14 cellular contexts compared by ENCODE assay signal in genomic region chr5:149414405-149415244, GRCh38. TPM values are rescaled to one million over a fixed set of nuclear protein-coding genes. Genes with fewer than 3 reads are reported as not detected.
A peak's percentile ranks its signal among the peaks of the same experiment; 100 is the strongest.
DNase-seq lines count a peak whose midpoint lies in the region; ATAC-seq and TF ChIP-seq lines count a peak whose summit lies in the region.
"Had no signal": no experiment of that assay in that cellular context is flagged by ENCODE, and none has a peak within 500 bp of the region (broad histone marks: within the 10 kb centered on the region; RNA-seq: fewer than 3 reads in every experiment).

No MANE protein-coding gene starts in this region.

- H3K79me1 ChIP-seq in IMR-90 (ENCODE audit: low read depth in 1 of 2, low read length in 2 of 2) (peaks cover 8 to 77% of the 10 kb centered on the region in 2 experiments), mesenchymal stem cell (replicated peaks; ENCODE audit: low read length, poor library complexity, severe bottlenecking) (peaks cover 20% of the 10 kb centered on the region)

- H3K18ac ChIP-seq in IMR-90 (ENCODE audit: low read depth, low read length) (peak overlapping the region; percentile 26), mesenchymal stem cell (ENCODE audit: low read depth in 1 of 2, low read length in 2 of 2) (peak overlapping the region; percentile 15 to 95)

- H3K9ac ChIP-seq in IMR-90 (ENCODE audit: low read depth, low read length) (peak overlapping the region; percentile 25), mesenchymal stem cell (ENCODE audit: low read length) (no peak overlapping the region)

- ATAC-seq in IMR-90 (ENCODE audit: low read depth) (peak; percentile 7), HG02870 (IDR thresholded peaks at IDR 0.05; ENCODE audit: unreplicated experiment) (no peak), GM21390 (IDR thresholded peaks at IDR 0.05; ENCODE audit: unreplicated experiment) (no peak), HG02973 (IDR thresholded peaks at IDR 0.05; ENCODE audit: unreplicated experiment) (no peak)
- ATAC-seq: natural killer cell; stimulated activated naive B cell treated with anti-CD40 and anti-IgM and Interleukin-4, amounts not matched to agents 10 μg/mL and 1 μg/mL and 100 μg/mL, for 72 hours had no signal

- peak overlapping the region; percentile 57; the same call in 1 of the 2 replicates for H3K56ac ChIP-seq in IMR-90 (ENCODE audit: extremely low read depth, insufficient read depth, low read length)

- peak overlapping the region; percentile 26 for H4K5ac ChIP-seq in IMR-90 (ENCODE audit: low read depth, low read length)

- no peak for TF ChIP-seq EP300 in esophagus muscularis mucosa (IDR thresholded peaks at IDR 0.05)

- H3K14ac ChIP-seq in IMR-90 (replicated peaks; ENCODE audit: low read depth, low read length): peak overlapping the region; percentile 73
- H3K14ac ChIP-seq in mesenchymal stem cell (ENCODE audit: low read length in 2 of 2): peak overlapping the region in 1 of 2 experiments; percentile 73

- dilution Hi-C loops in IMR-90 (cut with HindIII; ENCODE audit: low sequenced_read_pairs, unreplicated experiment): no loop called here

- peaks cover 79% of the 10 kb centered on the region for H3K36me3 ChIP-seq in IMR-90 (ENCODE audit: control insufficient read depth, insufficient read depth, low read length)
- peaks cover 0 to 99% (median 80%) of the 10 kb centered on the region in 4 donors for H3K36me3 ChIP-seq in esophagus muscularis mucosa
- peaks cover 0 to 30% of the 10 kb centered on the region in 2 experiments for H3K36me3 ChIP-seq in mesenchymal stem cell (ENCODE audit: control insufficient read depth in 1 of 2, insufficient read depth in 2 of 2, low read depth in 1 of 2, low read length in 2 of 2)
- H3K36me3 ChIP-seq in testis (ENCODE audit: low read depth, missing control alignments): no peaks in the 10 kb centered on the region

- TF ChIP-seq CTCF in IMR-90 (conservative IDR thresholded peaks at IDR 0.05; ENCODE audit: low read depth, low read length) (no peak), esophagus muscularis mucosa (IDR thresholded peaks at IDR 0.05) (no peak), testis (IDR thresholded peaks at IDR 0.05) (no peak)

- peak overlapping the region; percentile 88 for H3K27ac ChIP-seq in IMR-90 (ENCODE audit: insufficient read depth, low read length)
- peak overlapping the region; percentile 94 to 98 (median 96) for H3K27ac ChIP-seq in esophagus muscularis mucosa (replicated peaks in 1 of 4)
- peak overlapping the region; percentile 93 for H3K27ac ChIP-seq in mesenchymal stem cell (ENCODE audit: low read length, poor library complexity, severe bottlenecking)
- H3K27ac ChIP-seq in testis: peak overlapping the region; percentile 48 to 95
- H3K27ac ChIP-seq: PC-9 had no signal

- H3K9me1 ChIP-seq in IMR-90 (ENCODE audit: insufficient read depth, low read length): peaks cover 29% of the 10 kb centered on the region

- peak overlapping the region; percentile 87 for H3K4ac ChIP-seq in IMR-90 (ENCODE audit: low read depth, low read length)
- H3K4ac ChIP-seq in mesenchymal stem cell (ENCODE audit: low read depth in 1 of 2, low read length in 2 of 2): peak overlapping the region; percentile 42 to 93

- no peak; the same call in none of the 2 replicates for TF ChIP-seq POLR2A in IMR-90 (IDR thresholded peaks at IDR 0.05; ENCODE audit: low read depth, low read length)
- no peak for TF ChIP-seq POLR2A in esophagus muscularis mucosa (IDR thresholded peaks at IDR 0.05; ENCODE audit: low read depth)
- TF ChIP-seq POLR2A in testis (IDR thresholded peaks at IDR 0.05): no peak

- H2AK9ac ChIP-seq in IMR-90 (replicated peaks; ENCODE audit: low read depth, low read length, poor library complexity): peak overlapping the region; percentile 86

- peak overlapping the region; percentile 18 for H3K4me2 ChIP-seq in IMR-90 (ENCODE audit: low read depth, low read length)
- no peak overlapping the region for H3K4me2 ChIP-seq in mesenchymal stem cell (ENCODE audit: low read length, poor library complexity, severe bottlenecking)
- H3K4me2 ChIP-seq: PC-9 had no signal

- H4K91ac ChIP-seq in IMR-90 (ENCODE audit: insufficient read depth, low read depth, low read length) (peak overlapping the region; percentile 59), mesenchymal stem cell (ENCODE audit: low read length) (peak overlapping the region; percentile 97)

- peak overlapping the region; percentile 1; the same call in 1 of the 3 replicates for H2BK15ac ChIP-seq in IMR-90 (ENCODE audit: low read depth, low read length)
- peak overlapping the region; percentile 36 for H2BK15ac ChIP-seq in mesenchymal stem cell (ENCODE audit: low read depth, poor library complexity, severe bottlenecking)

- H4K8ac ChIP-seq in IMR-90 (ENCODE audit: low read depth in 2 of 2, low read length in 2 of 2) (peak overlapping the region; percentile 21 to 69; a peak in 3 of 4 replicates), mesenchymal stem cell (ENCODE audit: low read length) (peak overlapping the region; percentile 96)

- H2BK5ac ChIP-seq in IMR-90 (ENCODE audit: low read depth, low read length, poor library complexity, severe bottlenecking) (peak overlapping the region; percentile 75), mesenchymal stem cell (ENCODE audit: low read depth, low read length, poor library complexity, severe bottlenecking) (peak overlapping the region; percentile 51)

- peak overlapping the region; percentile 29 for H2AFZ ChIP-seq in IMR-90 (replicated peaks; ENCODE audit: low read length, poor library complexity)
- no peak overlapping the region for H2AFZ ChIP-seq in mesenchymal stem cell (ENCODE audit: low read depth, low read length)
- H2AFZ ChIP-seq: PC-9 had no signal

- in situ Hi-C loops in IMR-90 (cut with MboI; ENCODE audit: low sequenced_read_pairs): no loop called here

- 20% methylated on average over 1 of the region's 9 CpGs; no CpG with 5 or more reads in 1 of the 2 experiments for WGBS in IMR-90 (ENCODE audit: extremely low coverage in 2 of 2, insufficient read length in 1 of 2), 2 experiments
- WGBS in esophagus muscularis mucosa: 30% methylated on average over 9 of the region's 9 CpGs
- WGBS in mesenchymal stem cell: 36% methylated on average over 6 of the region's 9 CpGs
- 46 to 57% methylated on average over 8 to 9 of the region's 9 CpGs for WGBS in testis, 2 donors

- H3K4me3 ChIP-seq in IMR-90 (ENCODE audit: insufficient read depth, low read depth, low read length) (no peak overlapping the region), esophagus muscularis mucosa (peak overlapping the region; percentile 62 to 77 (median 68)), mesenchymal stem cell (ENCODE audit: insufficient read depth in 1 of 2, low read depth in 1 of 2, low read length in 2 of 2) (peak overlapping the region in 1 of 2 experiments; percentile 16), testis (no peak overlapping the region)
- H3K4me3 ChIP-seq: PC-9 had no signal

- CTCF ChIA-PET in IMR-90 (lab: Yijun Ruan, JAX): interaction anchor here (0.5 to 0.7 kb wide), 3 partner anchors 9 to 1961 kb away, joined by 3 to 7 read pairs (median 6); no protein-coding TSS in a partner anchor

- intact Hi-C loops in IMR-90 (cut with micrococcal nuclease) (no loop called here), esophagus muscularis mucosa (cut with DNase I) (no loop called here), testis (cut with DNase I; ENCODE audit: low total_unique reads) (loop anchor here (5.0 kb wide), 1 partner anchor 32 kb away; no protein-coding TSS in a partner anchor)

- no TSS peak for BruUV-seq in IMR-90 (replicated peaks; lab: Mats Ljungman, UMichigan)

- peaks cover 89% of the 10 kb centered on the region for H4K20me1 ChIP-seq in IMR-90 (ENCODE audit: insufficient read depth, low read length)

- H3K23ac ChIP-seq in IMR-90 (ENCODE audit: low read depth, low read length): peak overlapping the region; percentile 64
- H3K23ac ChIP-seq in mesenchymal stem cell (ENCODE audit: low read length in 2 of 2): peak overlapping the region in 1 of 2 experiments; percentile 9

- H3K9me3 ChIP-seq in IMR-90 (ENCODE audit: control insufficient read depth, insufficient read depth, low read length): no peaks in the 10 kb centered on the region
- H3K9me3 ChIP-seq in esophagus muscularis mucosa: no peaks in the 10 kb centered on the region
- H3K9me3 ChIP-seq in mesenchymal stem cell (ENCODE audit: control insufficient read depth, low read length): no peaks in the 10 kb centered on the region
- no peaks in the 10 kb centered on the region for H3K9me3 ChIP-seq in testis

- H2AK5ac ChIP-seq in IMR-90 (ENCODE audit: low read depth, low read length) (peak overlapping the region; percentile 59), mesenchymal stem cell (ENCODE audit: low read length, severe bottlenecking) (peak overlapping the region; percentile 19)

- TF ChIP-seq RAD21 in IMR-90 (IDR thresholded peaks at IDR 0.05; ENCODE audit: low read length): no peak; the same call in 1 of the 2 replicates

- H3K4me1 ChIP-seq in IMR-90 (ENCODE audit: control insufficient read depth, insufficient read depth, low read length) (peaks cover 66% of the 10 kb centered on the region), esophagus muscularis mucosa (peaks cover 40 to 80% (median 74%) of the 10 kb centered on the region in 4 donors), mesenchymal stem cell (ENCODE audit: control insufficient read depth, insufficient read depth, low read depth, low read length) (peaks cover 55% of the 10 kb centered on the region), testis (peaks cover 36% of the 10 kb centered on the region)

- peak overlapping the region; percentile 74 for H2BK120ac ChIP-seq in IMR-90 (ENCODE audit: low read depth, low read length)
- H2BK120ac ChIP-seq in mesenchymal stem cell (ENCODE audit: low read depth, low read length): peak overlapping the region; percentile 94

- peak overlapping the region; percentile 82 to 96 for H2BK12ac ChIP-seq in mesenchymal stem cell (ENCODE audit: low read length in 2 of 2)

- POLR2A ChIA-PET in IMR-90 (lab: Charles Lee; ENCODE audit: unreplicated experiment): interaction anchor here (0.6 to 5.1 kb wide), 3 partner anchors 9 to 204 kb away, joined by 3 to 22 read pairs (median 5); no protein-coding TSS in a partner anchor

- DNase-seq in IMR-90 (peak; percentile 79), esophagus muscularis mucosa (ENCODE audit: extremely low spot score) (no peak), mesenchymal stem cell (peak; percentile 89), testis (no peak)
- no peak for DNase-seq in activated effector memory CD4-positive, alpha-beta T cell treated with Interleukin-2 at 50 U/mL for 16 hours
- DNase-seq: activated T-cell treated with anti-CD3 and anti-CD28 coated beads, Interleukin-2, amount 50 U/mL, for 48 hours; KG1; natural killer cell; NCI-H2171; PC-9; stimulated activated naive B cell treated with anti-CD40 and anti-IgM and Interleukin-4, amounts not matched to agents 10 μg/mL and 1 μg/mL and 100 μg/mL, for 72 hours had no signal

- peak overlapping the region; percentile 75 for H2BK20ac ChIP-seq in IMR-90 (ENCODE audit: low read depth, low read length)

- H3K27me3 ChIP-seq in IMR-90 (ENCODE audit: control insufficient read depth, insufficient read depth, low read length) (no peaks in the 10 kb centered on the region), esophagus muscularis mucosa (no peaks in the 10 kb centered on the region), mesenchymal stem cell (ENCODE audit: control insufficient read depth in 1 of 2, insufficient read depth in 1 of 2, low read length in 2 of 2) (no peaks in the 10 kb centered on the region), testis (no peaks in the 10 kb centered on the region)

RNA-seq across cellular contexts. Expression of gene IL17B, which starts 35.5 kb away (rescaled TPM):
- total RNA-seq in IMR-90 (2012; rRNA removed): 0.28 TPM in 1 of 2 replicates, not detected in the other
- 0.31 and 0.86 TPM in 2 replicates for polyA plus RNA-seq in IMR-90 (2012; rRNA removed)
- 0.84 TPM in 1 of 2 replicates, not detected in the other for polyA plus RNA-seq in IMR-90 (2012; cell fraction: cytosol; rRNA removed)
- 0.30 and 0.39 TPM in 2 replicates for polyA plus RNA-seq in IMR-90 (2012; cell fraction: nucleus; rRNA removed; ENCODE audit: low replicate concordance)
- total RNA-seq in esophagus muscularis mucosa: 10 to 100 TPM in 2 of 4 donors, 1 to 10 TPM in 2; 2.5 to 20.3 (median 8.0) TPM
- 6.6 TPM for polyA plus RNA-seq in mesenchymal stem cell (2013, experiment 1 of 2)
- polyA plus RNA-seq in mesenchymal stem cell (2013, experiment 2 of 2): 6.3 TPM
- total RNA-seq in testis: 10 to 100 TPM in 1 of 2 donors, 1 to 10 TPM in 1; 4.7 to 12.4 TPM
- polyA plus RNA-seq in testis (ENCODE audit: insufficient read depth, low read depth, low replicate concordance): 5.0 TPM
- total RNA-seq: natural killer cell, PC-9 had no signal

RNA-seq across cellular contexts. Expression of gene PCYOX1L, which starts 56.8 kb away (rescaled TPM):
- total RNA-seq in IMR-90 (2012; rRNA removed): 5.8 and 7.0 TPM in 2 replicates
- polyA plus RNA-seq in IMR-90 (2012; rRNA removed): 14.3 and 16.3 TPM in 2 replicates
- polyA plus RNA-seq in IMR-90 (2012; cell fraction: cytosol; rRNA removed): 10.1 and 15.5 TPM in 2 replicates
- 30.0 and 32.4 TPM in 2 replicates for polyA plus RNA-seq in IMR-90 (2012; cell fraction: nucleus; rRNA removed; ENCODE audit: low replicate concordance)
- 1 to 10 TPM; 4.0 to 5.8 (median 4.7) TPM for total RNA-seq in esophagus muscularis mucosa
- polyA plus RNA-seq in mesenchymal stem cell (2013, experiment 1 of 2): 13.0 TPM
- polyA plus RNA-seq in mesenchymal stem cell (2013, experiment 2 of 2): 13.3 TPM
- total RNA-seq in testis: 10 to 100 TPM; 29.9 to 30.5 TPM
- 24.6 TPM for polyA plus RNA-seq in testis (ENCODE audit: insufficient read depth, low read depth, low replicate concordance)

Comparison
In these comparisons a context has a peak if more than half of its experiments do, and no peak if none do; other contexts are left out.
1. DNase-seq: peak in IMR-90 (single experiment) and mesenchymal stem cell (single experiment); none in esophagus muscularis mucosa (single experiment), testis (single experiment) and activated effector memory CD4-positive, alpha-beta T cell treated with Interleukin-2 at 50 U/mL for 16 hours (single experiment).
2. H3K4me3 ChIP-seq: peak in esophagus muscularis mucosa (4 of 4); none in IMR-90 (single experiment) and testis (0 of 2).
3. Peak in every context shown above with its lines, with median percentiles within 50 percentile points of each other: H3K27ac ChIP-seq.